In the genomic region with DNA sequence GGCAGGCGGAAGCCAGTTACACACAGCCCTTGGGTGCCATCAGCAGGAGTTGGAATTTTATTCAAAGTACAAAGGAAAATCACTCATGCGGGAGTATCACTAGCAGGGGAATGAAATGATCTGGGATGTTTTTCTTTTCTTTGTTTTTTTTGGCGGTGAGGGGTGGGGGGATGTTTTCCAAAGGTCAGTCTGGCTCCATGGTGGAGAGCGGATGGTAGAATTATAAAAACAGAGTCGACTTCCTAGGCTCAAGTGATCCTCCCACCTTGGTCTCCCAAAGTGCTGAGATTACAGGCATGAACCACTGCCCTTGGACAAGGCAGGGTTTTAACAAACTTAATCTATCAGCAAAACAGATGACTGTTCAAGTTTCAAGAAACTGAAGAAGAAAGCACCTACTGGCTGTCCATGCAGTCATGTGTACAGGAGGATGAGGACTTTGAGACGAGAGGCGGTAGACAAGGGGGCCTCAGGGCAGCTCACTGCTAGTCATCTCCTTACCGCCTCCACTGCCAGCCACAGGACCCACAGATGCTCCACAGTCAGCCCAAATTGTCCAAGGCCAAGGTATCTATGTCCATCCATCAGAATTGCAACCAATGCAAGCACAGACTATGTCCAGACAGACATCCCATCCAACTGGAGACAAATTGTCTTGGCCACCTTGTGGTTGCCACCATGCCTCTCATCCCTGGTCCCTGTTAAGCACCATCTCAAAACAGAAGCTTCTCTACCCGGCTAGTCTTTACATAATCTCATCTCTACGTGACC, we compare ENCODE assay signal across 11 cellular contexts. TPM values are rescaled to one million over a fixed set of nuclear protein-coding genes. Genes with fewer than 3 reads are reported as not detected.
A peak's percentile ranks its signal among the peaks of the same experiment; 100 is the strongest.
DNase-seq lines count a peak whose midpoint lies in the region; ATAC-seq, FAIRE-seq and TF ChIP-seq lines count a peak whose summit lies in the region.
"Not testable (repeated sequence)": the region's sequence is repeated elsewhere in the genome, so short reads cannot be mapped to it uniquely, and the experiment has no call there.
"Had no signal": no experiment of that assay in that cellular context is flagged by ENCODE, and none has a peak within 500 bp of the region (broad histone marks: within the 10 kb centered on the region; RNA-seq: fewer than 3 reads in every experiment).

No MANE protein-coding gene starts in this region.

- H3K27me3 ChIP-seq in H7 (ENCODE audit: control insufficient read depth, insufficient read depth, low read length); RWPE2 (ENCODE audit: insufficient read depth, poor library complexity, severe bottlenecking); GM12878 (replicated peaks in 1 of 2; ENCODE audit: control insufficient read depth in 2 of 2, insufficient read depth in 2 of 2, low read length in 1 of 2); foreskin keratinocyte: not testable (repeated sequence)

- WGBS in GM12878 (ENCODE audit: insufficient coverage, insufficient replicate concordance, low lambda C conversion rate, missing lambda C conversion rate) = 93% methylated on average over 6 of the region's 10 CpGs

- not testable (repeated sequence) for H3K4me1 ChIP-seq in RWPE2 (ENCODE audit: insufficient read depth, poor library complexity, severe bottlenecking); GM12878 (ENCODE audit: control insufficient read depth, insufficient read depth, low read length); foreskin keratinocyte; mucosa of descending colon (ENCODE audit: low read depth)

- not testable (repeated sequence) for TF ChIP-seq POLR2A in GM12878 (IDR thresholded peaks at IDR 0.05; ENCODE audit: low read depth, low read length)

- CTCF ChIA-PET in GM12878 (lab: Yijun Ruan, JAX) = not testable (repeated sequence)

- H3K27ac ChIP-seq in RWPE2 (ENCODE audit: poor library complexity, severe bottlenecking); GM12878 (ENCODE audit: control insufficient read depth, insufficient read depth); foreskin keratinocyte: not testable (repeated sequence)

- in situ Hi-C loops in GM12878 (cut with MboI) = not testable (repeated sequence)

- not testable (repeated sequence) for H3K4me2 ChIP-seq in GM12878 (ENCODE audit: control insufficient read depth, insufficient read depth)

- not testable (repeated sequence) for H3K27me3 Mint-ChIP-seq in activated T-helper 17 cell treated with anti-CD3 and anti-CD28 coated beads, Interleukin-2, amount 50 U/mL, for 72 hours

- H3K79me2 ChIP-seq in GM12878 (ENCODE audit: control insufficient read depth, insufficient read depth, low read length) = not testable (repeated sequence)

- H3K4me3 Mint-ChIP-seq in activated T-helper 17 cell treated with anti-CD3 and anti-CD28 coated beads, Interleukin-2, amount 50 U/mL, for 72 hours = not testable (repeated sequence)

- ATAC-seq in RWPE2 (ENCODE audit: low read depth) (0 out of 3 replicates have a peak, but pooled peaks have one; percentile 25), GM12878 (peak; percentile 22; the same call in 1 of the 3 replicates), foreskin keratinocyte (peak; percentile 21), mucosa of descending colon (peak; percentile 8), sciatic nerve (peak; percentile 30)
- peak; percentile 36 for ATAC-seq in activated T-helper 17 cell treated with anti-CD3 and anti-CD28 coated beads, Interleukin-2, amount 50 U/mL, for 72 hours (replicated peaks)

- DNase-seq in H7 = peak; percentile 1
- DNase-seq in RWPE2 (ENCODE audit: low spot score); GM12878 (ENCODE audit: low read depth, low spot score); foreskin keratinocyte; mucosa of descending colon; sciatic nerve (ENCODE audit: low spot score): not testable (repeated sequence)

- intact Hi-C loops in GM12878 (cut with micrococcal nuclease; ENCODE audit: unreplicated experiment); mucosa of descending colon (cut with DNase I, micrococcal nuclease); sciatic nerve (cut with DNase I): not testable (repeated sequence)

- POLR2A ChIA-PET in GM12878 (lab: Charles Lee) = not testable (repeated sequence)

- H3K9ac ChIP-seq in GM12878 (ENCODE audit: control insufficient read depth, insufficient read depth, low read length) = not testable (repeated sequence)

- H3K9me3 Mint-ChIP-seq in activated T-helper 17 cell treated with anti-CD3 and anti-CD28 coated beads, Interleukin-2, amount 50 U/mL, for 72 hours = not testable (repeated sequence)

- SMC1A ChIA-PET in GM12878 (lab: Charles Lee; ENCODE audit: uncharacterized antibody, unreplicated experiment) = not testable (repeated sequence)

- RAD21 ChIA-PET in GM12878 (lab: Charles Lee; ENCODE audit: unreplicated experiment) = not testable (repeated sequence)

- not testable (repeated sequence) for H3K36me3 Mint-ChIP-seq in activated T-helper 17 cell treated with anti-CD3 and anti-CD28 coated beads, Interleukin-2, amount 50 U/mL, for 72 hours (ENCODE audit: low read depth)

- not testable (repeated sequence) for H3K9me3 ChIP-seq in RWPE2 (ENCODE audit: severe bottlenecking); GM12878 (replicated peaks; ENCODE audit: control insufficient read depth, insufficient read depth, low read length); mucosa of descending colon

- TF ChIP-seq CTCF in RWPE2 (IDR thresholded peaks at IDR 0.05; ENCODE audit: poor library complexity, severe bottlenecking); GM12878 (IDR thresholded peaks at IDR 0.05 in 2 of 3, conservative IDR thresholded peaks at IDR 0.05 in 1 of 3; ENCODE audit: control insufficient read depth in 2 of 3, extremely low read depth in 1 of 3, insufficient read depth in 1 of 3, low read depth in 3 of 3, low read length in 3 of 3); foreskin keratinocyte (conservative IDR thresholded peaks at IDR 0.05); mucosa of descending colon (IDR thresholded peaks at IDR 0.05): not testable (repeated sequence)

- TF ChIP-seq EP300 in GM12878 (IDR thresholded peaks at IDR 0.05; ENCODE audit: borderline replicate concordance in 1 of 2, control insufficient read depth in 1 of 2, low read depth in 2 of 2, low read length in 2 of 2) = not testable (repeated sequence)

- TF ChIP-seq RAD21 in GM12878 (IDR thresholded peaks at IDR 0.05; ENCODE audit: insufficient read depth, low read depth, low read length) = not testable (repeated sequence)

- not testable (repeated sequence) for BruUV-seq in GM12878 (replicated peaks; lab: Mats Ljungman, UMichigan)

- not testable (repeated sequence) for H3K4me1 Mint-ChIP-seq in activated T-helper 17 cell treated with anti-CD3 and anti-CD28 coated beads, Interleukin-2, amount 50 U/mL, for 72 hours

- H3K36me3 ChIP-seq in H7 (replicated peaks; ENCODE audit: control insufficient read depth, insufficient read depth, low read length); GM12878 (ENCODE audit: control insufficient read depth in 2 of 2, insufficient read depth in 2 of 2, low read length in 1 of 2); mucosa of descending colon (ENCODE audit: low read depth): not testable (repeated sequence)
- H3K36me3 ChIP-seq in RWPE2 (ENCODE audit: low read depth) = peaks cover 25% of the 10 kb centered on the region

- not testable (repeated sequence) for H4K20me1 ChIP-seq in GM12878 (ENCODE audit: control insufficient read depth, insufficient read depth)

- H3K4me3 ChIP-seq in H7 (ENCODE audit: insufficient read depth, low read depth, low read length); RWPE2 (ENCODE audit: severe bottlenecking); GM12878; mucosa of descending colon: not testable (repeated sequence)

- not testable (repeated sequence) for H2AFZ ChIP-seq in GM12878 (ENCODE audit: control insufficient read depth, low read depth, low read length)

- not testable (repeated sequence) for FAIRE-seq in GM12878 (lab: Jason Lieb, UNC)

- H3K27ac Mint-ChIP-seq in activated T-helper 17 cell treated with anti-CD3 and anti-CD28 coated beads, Interleukin-2, amount 50 U/mL, for 72 hours = not testable (repeated sequence)

RNA-seq across cellular contexts. Expression of a gene that starts 14.1 kb away (rescaled TPM):
- total RNA-seq in H7 (2014; rRNA removed; shearing (Covaris generic)) = not detected in 2 replicates
- total RNA-seq in activated T-helper 17 cell treated with anti-CD3 and anti-CD28 coated beads, Interleukin-2, amount 50 U/mL, for 72 hours = 1 to 10 TPM; 2.4 to 3.2 TPM
- 5.0 and 6.0 TPM in 2 replicates for total RNA-seq in GM12878 (2013; cell fraction: nucleolus; rRNA removed)
- total RNA-seq in GM12878 (2014; rRNA removed) (1.7 and 2.2 TPM in 2 replicates), GM12878 (2014; rRNA removed; fragmentation: Illumina TruSeq; extraction: Trizol) (1.6 and 2.2 TPM in 2 replicates), GM12878 (2021) (1.1 and 1.3 TPM in 2 replicates), foreskin keratinocyte (1.4 and 2.9 TPM in 2 replicates), mucosa of descending colon (10 to 100 TPM in 2 of 3 donors, under 1 TPM in 1; 0.80 to 36.1 (median 17.5) TPM), sciatic nerve (0.98 TPM)
- polyA plus RNA-seq in GM12878 (2011; ENCODE audit: low read depth) = 1.1 TPM
- polyA plus RNA-seq in GM12878 (2011; rRNA removed) (3.6 and 4.0 TPM in 2 replicates), GM12878 (2014; fragmentation: Illumina TruSeq; extraction: Trizol) (3.4 and 5.1 TPM in 2 replicates), GM12878 (2014; fragmentation: Nextera tagmentation; extraction: Ambion mirVana) (1 to 10 TPM in 1 of 2 experiments, under 1 TPM in 1; 0.66 to 1.3 TPM), GM12878 (2014; rRNA removed) (3.9 and 4.0 TPM in 2 replicates), GM12878 (2016; fragmentation: Nextera tagmentation; extraction: Ambion mirVana) (1 to 10 TPM in 1 of 2 experiments, under 1 TPM in 1; 0.83 to 1.1 TPM), foreskin keratinocyte (2.3 and 5.8 TPM in 2 replicates)
- polyA plus RNA-seq in GM12878 (2011; cell fraction: cytosol; rRNA removed) = 2.5 and 3.4 TPM in 2 replicates
- 16.7 and 18.4 TPM in 2 replicates for polyA plus RNA-seq in GM12878 (2011; cell fraction: nucleus; rRNA removed)
- polyA plus RNA-seq in GM12878 (2012) = 1.4 and 2.4 TPM in 2 replicates
- polyA minus RNA-seq in GM12878 (2011; rRNA and poly(A)+ RNA removed) = 0.37 and 0.98 TPM in 2 replicates
- not detected in 2 replicates for polyA minus RNA-seq in GM12878 (2011; cell fraction: cytosol; rRNA and poly(A)+ RNA removed)
- polyA minus RNA-seq in GM12878 (2011; cell fraction: nucleus; rRNA and poly(A)+ RNA removed) = 0.85 and 1.1 TPM in 2 replicates
- total RNA-seq: HT-29, PC-3 had no signal
- polyA plus RNA-seq: CD14-positive monocyte had no signal

RNA-seq across cellular contexts. Expression of a gene that starts 59.3 kb away (rescaled TPM):
- total RNA-seq in H7 (2014; rRNA removed; shearing (Covaris generic)) = 0.55 TPM in 1 of 2 replicates, not detected in the other
- 1 to 10 TPM; 1.2 to 2.0 TPM for total RNA-seq in activated T-helper 17 cell treated with anti-CD3 and anti-CD28 coated beads, Interleukin-2, amount 50 U/mL, for 72 hours
- not detected in 2 replicates for total RNA-seq in GM12878 (2013; cell fraction: nucleolus; rRNA removed)
- total RNA-seq in GM12878 (2014; rRNA removed) (not detected in 2 replicates), GM12878 (2014; rRNA removed; fragmentation: Illumina TruSeq; extraction: Trizol) (not detected in 2 replicates), GM12878 (2021) (0.16 and 0.21 TPM in 2 replicates), foreskin keratinocyte (0.18 and 0.20 TPM in 2 replicates), mucosa of descending colon (1 to 10 TPM; 1.1 to 5.5 (median 2.0) TPM), sciatic nerve (5.8 TPM)
- polyA plus RNA-seq in GM12878 (2011; ENCODE audit: low read depth) = not detected
- polyA plus RNA-seq in GM12878 (2011; rRNA removed) (0.16 TPM in 1 of 2 replicates, not detected in the other), GM12878 (2014; fragmentation: Illumina TruSeq; extraction: Trizol) (0.32 TPM in 1 of 2 replicates, not detected in the other), GM12878 (2014; fragmentation: Nextera tagmentation; extraction: Ambion mirVana) (under 1 TPM in 1 of 2 experiments, not detected in 1; 0.03 TPM), GM12878 (2014; rRNA removed) (not detected in 2 replicates), GM12878 (2016; fragmentation: Nextera tagmentation; extraction: Ambion mirVana) (not detected), foreskin keratinocyte (0.14 and 0.28 TPM in 2 replicates)
- polyA plus RNA-seq in GM12878 (2011; cell fraction: cytosol; rRNA removed) = 0.05 and 0.10 TPM in 2 replicates
- 0.69 and 0.86 TPM in 2 replicates for polyA plus RNA-seq in GM12878 (2011; cell fraction: nucleus; rRNA removed)
- 0.16 TPM in 1 of 2 replicates, not detected in the other for polyA plus RNA-seq in GM12878 (2012)
- polyA minus RNA-seq in GM12878 (2011; rRNA and poly(A)+ RNA removed) = not detected in 2 replicates
- polyA minus RNA-seq in GM12878 (2011; cell fraction: cytosol; rRNA and poly(A)+ RNA removed) = not detected in 2 replicates
- polyA minus RNA-seq in GM12878 (2011; cell fraction: nucleus; rRNA and poly(A)+ RNA removed) = 0.77 TPM in 1 of 2 replicates, not detected in the other
- polyA plus RNA-seq: CD14-positive monocyte, IgD-negative memory B cell had no signal
